ENCODE assay signal across 9 cellular contexts in the genomic region with DNA sequence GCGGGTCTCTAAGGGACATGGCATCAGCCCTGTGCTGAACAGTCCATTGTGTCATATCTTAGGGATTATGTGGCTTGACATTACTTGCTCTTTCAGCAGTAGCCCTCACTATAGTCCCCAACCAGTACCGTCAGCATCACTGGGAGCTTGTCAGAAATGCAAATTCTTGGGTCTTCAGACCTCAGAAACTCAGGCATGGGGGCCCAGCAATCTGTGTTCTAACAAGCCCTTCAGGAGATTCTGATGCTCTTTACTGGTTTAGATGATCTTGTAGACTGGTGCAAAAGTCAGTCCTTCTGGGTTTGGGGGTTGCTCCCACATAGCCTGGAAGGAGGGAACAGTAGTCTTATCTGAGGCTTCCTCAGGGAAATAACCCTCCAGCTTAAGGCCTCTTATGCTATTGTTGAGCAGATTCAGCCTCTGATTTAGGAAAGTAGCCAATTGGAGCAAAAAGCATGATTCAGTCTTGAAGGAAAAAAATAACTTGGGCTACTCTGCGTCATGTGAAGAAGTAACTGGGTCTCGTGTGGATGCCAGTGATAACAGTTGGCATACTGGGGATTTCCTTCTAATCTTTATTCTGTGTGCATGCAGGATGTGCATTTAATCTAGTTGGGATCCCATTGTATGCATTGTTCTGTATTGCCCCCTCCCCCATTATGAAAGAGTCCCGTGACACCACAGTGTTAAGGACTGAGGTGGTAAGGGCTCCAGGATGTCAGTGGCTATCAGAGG. TPM values are rescaled to one million over a fixed set of nuclear protein-coding genes. Genes with fewer than 3 reads are reported as not detected.
A peak's percentile ranks its signal among the peaks of the same experiment; 100 is the strongest.
DNase-seq lines count a peak whose midpoint lies in the region; ATAC-seq, FAIRE-seq and TF ChIP-seq lines count a peak whose summit lies in the region.
"Had no signal": no experiment of that assay in that cellular context is flagged by ENCODE, and none has a peak within 500 bp of the region (broad histone marks: within the 10 kb centered on the region; RNA-seq: fewer than 3 reads in every experiment).

No MANE protein-coding gene starts in this region.

- TF ChIP-seq POLR2A in gastroesophageal sphincter (IDR thresholded peaks at IDR 0.05) (no peak), sigmoid colon (IDR thresholded peaks at IDR 0.05) (no peak)

- POLR2A ChIA-PET in A673 (lab: Charles Lee; ENCODE audit: low non-redundant PET), result interaction anchor here (0.6 kb wide), 2 partner anchors 706 to 1557 kb away, joined by 4 read pairs; no protein-coding TSS in a partner anchor

- WGBS in gastroesophageal sphincter (ENCODE audit: low coverage in 1 of 2), 2 donors, result 25 to 42% methylated on average over 3 to 4 of the region's 5 CpGs
- 71 to 77% methylated on average over 5 of the region's 5 CpGs for WGBS in sigmoid colon, 2 donors

- H3K4me3 ChIP-seq in gastroesophageal sphincter (peak overlapping the region in 1 of 2 donors; percentile 5), sigmoid colon (peak overlapping the region in 1 of 4 donors; percentile 14), A673 (ENCODE audit: low read depth, low read length, poor library complexity, severe bottlenecking) (no peak overlapping the region)

- H3K4me1 ChIP-seq in gastroesophageal sphincter (peaks cover 15 to 80% (median 31%) of the 10 kb centered on the region in 3 donors), sigmoid colon (peaks cover 0 to 52% (median 35%) of the 10 kb centered on the region in 4 donors), A673 (ENCODE audit: insufficient read depth, low read length, poor library complexity, severe bottlenecking) (peaks cover 4% of the 10 kb centered on the region)

- H3K36me3 ChIP-seq in gastroesophageal sphincter (no peaks in the 10 kb centered on the region), sigmoid colon (no peaks in the 10 kb centered on the region), A673 (ENCODE audit: insufficient read depth, low read length, poor library complexity, severe bottlenecking) (no peaks in the 10 kb centered on the region)

- DNase-seq in GM19239 (ENCODE audit: insufficient read length, low spot score) (no peak), NCI-H226 (peak; percentile 87), sigmoid colon (peak; percentile 22), A673 (ENCODE audit: low spot score) (no peak), NCI-H187 treated with DMSO at 0.1 percent for 48 hours (lab: John Stamatoyannopoulos, UW) (no peak), NCI-H2196 treated with DMSO at 0.1 percent for 48 hours (lab: John Stamatoyannopoulos, UW; ENCODE audit: unreplicated experiment) (no peak)

- intact Hi-C loops in sigmoid colon (cut with DNase I) (no loop called here), A673 (cut with micrococcal nuclease; ENCODE audit: unreplicated experiment) (no loop called here)

- FAIRE-seq in GM19239 (lab: Jason Lieb, UNC), result peak; percentile 37
- FAIRE-seq: bronchial epithelial cell had no signal

- CTCF ChIA-PET in A673 (lab: Charles Lee), result no interaction called here

- H3K27ac ChIP-seq in gastroesophageal sphincter (peak overlapping the region; percentile 62 to 94 (median 86)), sigmoid colon (peak overlapping the region; percentile 74 to 88 (median 81)), A673 (ENCODE audit: low read depth, low read length, poor library complexity, severe bottlenecking) (no peak overlapping the region)

- no peaks in the 10 kb centered on the region for H3K27me3 ChIP-seq in gastroesophageal sphincter
- H3K27me3 ChIP-seq in sigmoid colon, result no peaks in the 10 kb centered on the region
- no peaks in the 10 kb centered on the region for H3K27me3 ChIP-seq in A673 (replicated peaks; ENCODE audit: insufficient read depth, low read depth, low read length, poor library complexity)

- ATAC-seq in gastroesophageal sphincter, result peak; percentile 66
- no peak for ATAC-seq in GM19463 (IDR thresholded peaks at IDR 0.05; ENCODE audit: unreplicated experiment)

- TF ChIP-seq CTCF in gastroesophageal sphincter (IDR thresholded peaks at IDR 0.05), result no peak
- TF ChIP-seq CTCF in sigmoid colon (IDR thresholded peaks at IDR 0.05), result no peak
- no peak for TF ChIP-seq CTCF in A673 (conservative IDR thresholded peaks at IDR 0.05; ENCODE audit: low read depth, low read length)

- BruUV-seq in A673 (replicated peaks; lab: Mats Ljungman, UMichigan), result no TSS peak

- TF ChIP-seq EP300 in gastroesophageal sphincter (IDR thresholded peaks at IDR 0.05) (no peak), sigmoid colon (IDR thresholded peaks at IDR 0.05) (no peak)

- no peaks in the 10 kb centered on the region for H3K9me3 ChIP-seq in gastroesophageal sphincter
- H3K9me3 ChIP-seq in sigmoid colon, result no peaks in the 10 kb centered on the region
- no peaks in the 10 kb centered on the region for H3K9me3 ChIP-seq in A673 (ENCODE audit: low read depth, low read length, poor library complexity, severe bottlenecking)

RNA-seq across cellular contexts. Expression of a gene that starts 38.9 kb away (rescaled TPM):
- total RNA-seq in gastroesophageal sphincter, result 10 to 100 TPM; 37.4 to 89.5 (median 53.0) TPM
- total RNA-seq in sigmoid colon, result 10 to 100 TPM; 17.6 to 42.7 (median 27.2) TPM
- 10 to 100 TPM; 31.8 to 39.5 (median 37.9) TPM for polyA plus RNA-seq in sigmoid colon
- 16.3 and 21.1 TPM in 2 replicates for total RNA-seq in A673 (2021)

Comparison
In these comparisons a context has a peak if more than half of its experiments do, and no peak if none do; other contexts are left out.
1. DNase-seq: peak in NCI-H226 (single experiment) and sigmoid colon (single experiment); none in GM19239 (single experiment), A673 (single experiment), NCI-H187 treated with DMSO at 0.1 percent for 48 hours (single experiment) and NCI-H2196 treated with DMSO at 0.1 percent for 48 hours (single experiment).